Comparison of ENCODE assay signal across 8 cellular contexts in the genomic region with DNA sequence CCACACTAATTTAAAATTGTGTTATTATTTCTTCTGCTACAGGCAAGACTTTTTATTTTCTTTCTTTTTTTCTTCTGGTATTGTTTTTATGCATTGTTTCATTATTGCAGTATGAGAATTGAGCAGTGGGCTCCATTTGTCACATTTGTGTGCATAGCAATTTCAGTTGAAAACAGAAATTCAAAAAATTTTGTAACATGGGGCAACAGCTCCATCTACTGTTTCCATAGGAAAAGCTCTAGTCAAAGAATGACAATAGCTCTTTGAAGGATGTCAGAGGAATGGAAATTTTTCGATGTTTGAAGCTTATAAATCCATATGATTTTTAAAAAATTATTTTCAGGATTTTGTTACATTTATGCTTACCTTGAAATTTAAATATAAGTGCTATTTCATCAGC.
DNase-seq lines count a peak whose midpoint lies in the region; ATAC-seq and TF ChIP-seq lines count a peak whose summit lies in the region.

No MANE protein-coding gene starts in this region.

- CTCF ChIA-PET in Panc1 (lab: Charles Lee) = interaction anchor here (0.6 kb wide), 1 partner anchor 379 kb away, joined by 4 read pairs; no protein-coding TSS in a partner anchor

- no TSS peak for BruUV-seq in Panc1 (replicated peaks; lab: Mats Ljungman, UMichigan)

- H2AFZ ChIP-seq in parathyroid adenoma = no peak overlapping the region

- no peak overlapping the region for H3K4me2 ChIP-seq in parathyroid adenoma (ENCODE audit: low read length)

- H3K4me3 ChIP-seq in heart right ventricle = no peak overlapping the region
- no peak overlapping the region for H3K4me3 ChIP-seq in right cardiac atrium (ENCODE audit: low read length)
- H3K4me3 ChIP-seq in Panc1 (ENCODE audit: low read depth in 2 of 2, low read length in 2 of 2) = no peak overlapping the region
- no peak overlapping the region for H3K4me3 ChIP-seq in esophagus squamous epithelium
- no peak overlapping the region for H3K4me3 ChIP-seq in parathyroid adenoma (ENCODE audit: low read depth, low read length)

- in situ Hi-C loops in Panc1 (cut with HindIII; ENCODE audit: low pct_unique_long_range_greater_than_20kb, low sequenced_read_pairs) = no loop called here

- TF ChIP-seq POLR2A in esophagus squamous epithelium (IDR thresholded peaks at IDR 0.05) = no peak

- no peak overlapping the region for H3K9ac ChIP-seq in parathyroid adenoma

- DNase-seq in heart right ventricle = no peak
- no peak for DNase-seq in right cardiac atrium
- DNase-seq in Panc1 (ENCODE audit: low read depth, low spot score) = peak; percentile 24
- no peak for DNase-seq in esophagus squamous epithelium (lab: John Stamatoyannopoulos, UW)
- no peak for DNase-seq in NCI-H128 (lab: John Stamatoyannopoulos, UW; ENCODE audit: unreplicated experiment)

- no peaks in the 10 kb centered on the region for H3K79me2 ChIP-seq in parathyroid adenoma

- POLR2A ChIA-PET in Panc1 (lab: Charles Lee) = interaction anchor here (0.6 kb wide), 1 partner anchor 1280 kb away, joined by 10 read pairs; no protein-coding TSS in a partner anchor

- H3K4me1 ChIP-seq in heart right ventricle = no peaks in the 10 kb centered on the region
- no peaks in the 10 kb centered on the region for H3K4me1 ChIP-seq in right cardiac atrium (ENCODE audit: control insufficient read depth, insufficient read depth, low read length)
- H3K4me1 ChIP-seq in Panc1 (ENCODE audit: control insufficient read depth, insufficient read depth, low read length) = no peaks in the 10 kb centered on the region
- H3K4me1 ChIP-seq in esophagus squamous epithelium = no peaks in the 10 kb centered on the region
- H3K4me1 ChIP-seq in parathyroid adenoma = no peaks in the 10 kb centered on the region

- ATAC-seq in heart right ventricle = no peak
- no peak for ATAC-seq in right cardiac atrium
- peak; percentile 53 for ATAC-seq in HG03378 (IDR thresholded peaks at IDR 0.05; ENCODE audit: unreplicated experiment)
- ATAC-seq in Panc1 = peak; percentile 66; the same call in 1 of the 2 replicates
- ATAC-seq in HG03460 (IDR thresholded peaks at IDR 0.05; ENCODE audit: unreplicated experiment) = no peak

- TF ChIP-seq CTCF in heart right ventricle (IDR thresholded peaks at IDR 0.05) (peak; percentile 14 to 76 (median 68)), Panc1 (IDR thresholded peaks at IDR 0.05) (peak; percentile 75; the same call in 1 of the 2 replicates), esophagus squamous epithelium (IDR thresholded peaks at IDR 0.05) (peak in 5 of 6 experiments; percentile 33 to 54 (median 54)), parathyroid adenoma (IDR thresholded peaks at IDR 0.05) (peak; percentile 42)

- intact Hi-C loops in heart right ventricle (cut with DNase I) (loop anchor here in 9 of 10 donors (2.0 to 10.0 kb wide), 7 partner anchors 271 to 1143 kb away; no protein-coding TSS in a partner anchor), right cardiac atrium (cut with DNase I) (loop anchor here in 3 of 4 donors (5.0 to 10.0 kb wide), 2 partner anchors 271 to 273 kb away; no protein-coding TSS in a partner anchor), Panc1 (cut with micrococcal nuclease; ENCODE audit: unreplicated experiment) (loop anchor here (1.0 to 5.0 kb wide), 3 partner anchors 273 to 1231 kb away; no protein-coding TSS in a partner anchor), esophagus squamous epithelium (cut with DNase I) (loop anchor here (10.0 kb wide), 1 partner anchor 263 kb away; no protein-coding TSS in a partner anchor)

- H3K36me3 ChIP-seq in heart right ventricle = no peaks in the 10 kb centered on the region
- H3K36me3 ChIP-seq in Panc1 (ENCODE audit: control insufficient read depth, insufficient read depth, low read length) = no peaks in the 10 kb centered on the region
- no peaks in the 10 kb centered on the region for H3K36me3 ChIP-seq in esophagus squamous epithelium
- H3K36me3 ChIP-seq in parathyroid adenoma (ENCODE audit: control insufficient read depth, insufficient read depth, low read length) = no peaks in the 10 kb centered on the region

- H3K9me3 ChIP-seq in heart right ventricle (no peaks in the 10 kb centered on the region), right cardiac atrium (ENCODE audit: control insufficient read depth, low read length) (no peaks in the 10 kb centered on the region), Panc1 (ENCODE audit: control insufficient read depth, insufficient read depth, low read depth, low read length) (no peaks in the 10 kb centered on the region), esophagus squamous epithelium (no peaks in the 10 kb centered on the region), parathyroid adenoma (ENCODE audit: control insufficient read depth, low read length) (no peaks in the 10 kb centered on the region)

- H3K27me3 ChIP-seq in heart right ventricle = no peaks in the 10 kb centered on the region
- H3K27me3 ChIP-seq in right cardiac atrium (ENCODE audit: control insufficient read depth, insufficient read depth) = no peaks in the 10 kb centered on the region
- peaks cover 7% of the 10 kb centered on the region for H3K27me3 ChIP-seq in Panc1 (ENCODE audit: control insufficient read depth, insufficient read depth, low read length)
- no peaks in the 10 kb centered on the region for H3K27me3 ChIP-seq in esophagus squamous epithelium
- H3K27me3 ChIP-seq in parathyroid adenoma (ENCODE audit: control insufficient read depth, insufficient read depth, low read length) = no peaks in the 10 kb centered on the region

- 42 to 47% methylated on average over 1 of the region's 1 CpG for WGBS in heart right ventricle, 2 donors
- 40% methylated on average over 1 of the region's 1 CpG for WGBS in right cardiac atrium
- 19 to 25% methylated on average over 1 of the region's 1 CpG for WGBS in esophagus squamous epithelium, 2 donors

- H3K27ac ChIP-seq in heart right ventricle (no peak overlapping the region), right cardiac atrium (ENCODE audit: low read length) (no peak overlapping the region), Panc1 (ENCODE audit: low read length) (no peak overlapping the region), esophagus squamous epithelium (no peak overlapping the region), parathyroid adenoma (no peak overlapping the region)

Comparison
In these comparisons a context has a peak if more than half of its experiments do, and no peak if none do; other contexts are left out.
1. ATAC-seq: peak in HG03378 (single experiment) and Panc1 (single experiment); none in heart right ventricle (0 of 8), right cardiac atrium (0 of 2) and HG03460 (single experiment).
2. Peak in every context shown above with its lines, with median percentiles within 50 percentile points of each other: CTCF ChIP-seq.